In the genomic region with DNA sequence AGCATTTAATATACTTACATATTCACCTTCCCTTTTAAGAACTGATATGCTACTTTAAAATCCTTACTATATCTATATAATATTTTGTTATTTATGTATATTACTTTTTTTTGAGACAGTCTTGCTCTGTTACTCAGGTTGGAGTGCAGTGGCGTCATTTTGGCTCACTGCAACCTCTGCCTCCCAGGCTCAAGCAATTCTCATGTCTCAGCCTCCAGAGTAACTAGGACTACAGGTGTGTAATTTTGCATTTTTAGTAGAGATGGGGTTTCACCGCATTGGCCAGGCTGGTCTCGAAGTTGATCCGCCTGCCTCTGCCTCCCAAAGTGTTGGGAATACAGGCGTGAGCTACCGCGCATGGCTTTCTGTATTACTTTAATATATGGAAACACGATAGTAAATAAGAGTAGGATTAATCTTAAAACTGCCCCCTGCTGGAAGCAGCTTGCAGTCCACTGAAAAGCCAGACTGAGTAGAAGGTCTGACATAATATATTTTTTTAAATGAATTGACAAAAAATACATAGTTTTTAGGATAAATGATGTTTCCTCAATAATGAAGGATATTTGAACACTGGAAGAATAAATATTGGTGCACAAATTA, we compare ENCODE assay signal across 8 cellular contexts. TPM values are rescaled to one million over a fixed set of nuclear protein-coding genes. Genes with fewer than 3 reads are reported as not detected.
DNase-seq lines count a peak whose midpoint lies in the region; ATAC-seq, FAIRE-seq and TF ChIP-seq lines count a peak whose summit lies in the region.

No MANE protein-coding gene starts in this region.

- H3K9me3 Mint-ChIP-seq in mesothelial cell of epicardium, result no peaks in the 10 kb centered on the region

- H3K9ac ChIP-seq in GM12878 (ENCODE audit: control insufficient read depth, insufficient read depth, low read length), result no peak overlapping the region

- H3K79me2 ChIP-seq in GM12878 (ENCODE audit: control insufficient read depth, insufficient read depth, low read length), result no peaks in the 10 kb centered on the region

- peaks cover 9% of the 10 kb centered on the region for H3K4me1 Mint-ChIP-seq in mesothelial cell of epicardium

- H3K36me3 Mint-ChIP-seq in mesothelial cell of epicardium, result no peaks in the 10 kb centered on the region

- H3K4me3 Mint-ChIP-seq in mesothelial cell of epicardium, result no peak overlapping the region

- H3K4me2 ChIP-seq in GM12878 (ENCODE audit: control insufficient read depth, insufficient read depth), result no peak overlapping the region

- peak; percentile 31 to 61 (median 58) for TF ChIP-seq CTCF in Peyer's patch (IDR thresholded peaks at IDR 0.05)
- peak; percentile 30 to 52 (median 47); a peak in 4 of 6 replicates for TF ChIP-seq CTCF in GM12878 (IDR thresholded peaks at IDR 0.05 in 2 of 3, conservative IDR thresholded peaks at IDR 0.05 in 1 of 3; ENCODE audit: control insufficient read depth in 2 of 3, extremely low read depth in 1 of 3, insufficient read depth in 1 of 3, low read depth in 3 of 3, low read length in 3 of 3)
- peak; percentile 31 for TF ChIP-seq CTCF in mesothelial cell of epicardium (IDR thresholded peaks at IDR 0.05; ENCODE audit: unreplicated experiment)
- no peak for TF ChIP-seq CTCF in ovary (IDR thresholded peaks at IDR 0.05)

- 29% methylated on average over 8 of the region's 8 CpGs for WGBS in GM12878 (ENCODE audit: insufficient coverage, insufficient replicate concordance, low lambda C conversion rate, missing lambda C conversion rate)
- 83 to 92% (median 88%) methylated on average over 8 of the region's 8 CpGs for WGBS in ovary, 3 donors

- no peaks in the 10 kb centered on the region for H4K20me1 ChIP-seq in GM12878 (ENCODE audit: control insufficient read depth, insufficient read depth)

- CTCF ChIA-PET in GM12878 (lab: Yijun Ruan, JAX), result interaction anchor here (0.7 to 6.3 kb wide), 18 partner anchors 10 to 328 kb away, joined by 3 to 57 read pairs (median 4); a partner anchor contains a TSS

- POLR2A ChIA-PET in GM12878 (lab: Charles Lee), result interaction anchor here (0.6 kb wide), 1 partner anchor 59 kb away, joined by 4 read pairs; no protein-coding TSS in a partner anchor

- DNase-seq in activated gamma-delta T cell treated with Interleukin-2 at 50 U/mL for 16 hours, result peak; percentile 40
- no peak for DNase-seq in activated gamma-delta T cell (lab: John Stamatoyannopoulos, UW)
- DNase-seq in Peyer's patch, result peak in 2 of 3 donors; percentile 53 to 71
- no peak for DNase-seq in GM12878 (ENCODE audit: low read depth, low spot score)
- no peak for DNase-seq in mesothelial cell of epicardium (ENCODE audit: low spot score in 2 of 2, unreplicated experiment in 2 of 2)
- no peak for DNase-seq in mucosa of gallbladder (ENCODE audit: low spot score)
- no peak for DNase-seq in ovary

- in situ Hi-C loops in GM12878 (cut with MboI), result no loop called here

- H3K36me3 ChIP-seq in Peyer's patch (no peaks in the 10 kb centered on the region), GM12878 (ENCODE audit: control insufficient read depth in 2 of 2, insufficient read depth in 2 of 2, low read length in 1 of 2) (no peaks in the 10 kb centered on the region), ovary (no peaks in the 10 kb centered on the region)

- SMC1A ChIA-PET in GM12878 (lab: Charles Lee; ENCODE audit: uncharacterized antibody, unreplicated experiment), result interaction anchor here (0.7 to 2.0 kb wide), 10 partner anchors 9 to 329 kb away, joined by 3 to 11 read pairs (median 4); a partner anchor contains a TSS

- H3K27ac ChIP-seq in Peyer's patch, result no peak overlapping the region
- H3K27ac ChIP-seq in GM12878 (ENCODE audit: control insufficient read depth, insufficient read depth), result no peak overlapping the region
- no peak overlapping the region for H3K27ac ChIP-seq in ovary

- no peak overlapping the region for H3K4me3 ChIP-seq in Peyer's patch
- H3K4me3 ChIP-seq in GM12878, result no peak overlapping the region
- no peak overlapping the region for H3K4me3 ChIP-seq in ovary

- no peaks in the 10 kb centered on the region for H3K9me3 ChIP-seq in Peyer's patch
- no peaks in the 10 kb centered on the region for H3K9me3 ChIP-seq in GM12878 (replicated peaks; ENCODE audit: control insufficient read depth, insufficient read depth, low read length)
- H3K9me3 ChIP-seq in ovary, result no peaks in the 10 kb centered on the region

- no peaks in the 10 kb centered on the region for H3K27me3 ChIP-seq in Peyer's patch
- no peaks in the 10 kb centered on the region; a peak in 2 of 4 replicates for H3K27me3 ChIP-seq in GM12878 (replicated peaks in 1 of 2; ENCODE audit: control insufficient read depth in 2 of 2, insufficient read depth in 2 of 2, low read length in 1 of 2)
- no peaks in the 10 kb centered on the region for H3K27me3 ChIP-seq in ovary

- H3K27ac Mint-ChIP-seq in mesothelial cell of epicardium, result no peak overlapping the region

- intact Hi-C loops in GM12878 (cut with micrococcal nuclease; ENCODE audit: unreplicated experiment), result loop anchor here (5.0 kb wide), 2 partner anchors 110 to 330 kb away; a partner anchor contains a TSS
- intact Hi-C loops in ovary (cut with DNase I), result no loop called here

- peak; percentile 33; the same call in 1 of the 2 replicates for TF ChIP-seq RAD21 in GM12878 (IDR thresholded peaks at IDR 0.05; ENCODE audit: insufficient read depth, low read depth, low read length)

- no peaks in the 10 kb centered on the region for H3K4me1 ChIP-seq in Peyer's patch
- no peaks in the 10 kb centered on the region for H3K4me1 ChIP-seq in GM12878 (ENCODE audit: control insufficient read depth, insufficient read depth, low read length)
- H3K4me1 ChIP-seq in ovary (ENCODE audit: insufficient read depth), result no peaks in the 10 kb centered on the region

- RAD21 ChIA-PET in GM12878 (lab: Charles Lee; ENCODE audit: unreplicated experiment), result interaction anchor here (0.9 to 2.0 kb wide), 5 partner anchors 104 to 347 kb away, joined by 3 to 9 read pairs (median 3); a partner anchor contains a TSS

- FAIRE-seq in GM12878 (lab: Jason Lieb, UNC), result no peak

- TF ChIP-seq POLR2A in Peyer's patch (IDR thresholded peaks at IDR 0.05) (no peak), GM12878 (IDR thresholded peaks at IDR 0.05; ENCODE audit: low read depth, low read length) (no peak), ovary (IDR thresholded peaks at IDR 0.05) (no peak)

- H3K27me3 Mint-ChIP-seq in mesothelial cell of epicardium (ENCODE audit: low read depth), result no peaks in the 10 kb centered on the region

- no peak overlapping the region for H2AFZ ChIP-seq in GM12878 (ENCODE audit: control insufficient read depth, low read depth, low read length)

- TF ChIP-seq EP300 in GM12878 (IDR thresholded peaks at IDR 0.05; ENCODE audit: borderline replicate concordance in 1 of 2, control insufficient read depth in 1 of 2, low read depth in 2 of 2, low read length in 2 of 2) (no peak), ovary (IDR thresholded peaks at IDR 0.05) (no peak)

- ATAC-seq in GM12878 (0 out of 3 replicates have a peak, but pooled peaks have one; percentile 29), HG03354 (IDR thresholded peaks at IDR 0.05; ENCODE audit: poor library complexity, severe bottlenecking, unreplicated experiment) (no peak)

- BruUV-seq in GM12878 (replicated peaks; lab: Mats Ljungman, UMichigan), result no TSS peak

RNA-seq across cellular contexts. Expression of a gene that starts 24.4 kb away (rescaled TPM):
- total RNA-seq in Peyer's patch, result 10 to 100 TPM in 2 of 4 donors, 1 to 10 TPM in 2; 5.4 to 15.7 (median 9.3) TPM
- total RNA-seq in GM12878 (2013; cell fraction: nucleolus; rRNA removed), result 0.15 TPM in 1 of 2 replicates, not detected in the other
- total RNA-seq in GM12878 (2014; rRNA removed), result 0.06 and 0.11 TPM in 2 replicates
- not detected in 2 replicates for total RNA-seq in GM12878 (2014; rRNA removed; fragmentation: Illumina TruSeq; extraction: Trizol)
- total RNA-seq in GM12878 (2021), result 0.24 and 0.46 TPM in 2 replicates
- polyA plus RNA-seq in GM12878 (2011; ENCODE audit: low read depth), result 0.28 TPM
- polyA plus RNA-seq in GM12878 (2011; rRNA removed), result 0.01 and 0.03 TPM in 2 replicates
- 0.15 TPM in 1 of 2 replicates, not detected in the other for polyA plus RNA-seq in GM12878 (2011; cell fraction: cytosol; rRNA removed)
- not detected in 2 replicates for polyA plus RNA-seq in GM12878 (2011; cell fraction: nucleus; rRNA removed)
- 0.46 and 0.56 TPM in 2 replicates for polyA plus RNA-seq in GM12878 (2012)
- polyA plus RNA-seq in GM12878 (2014; fragmentation: Illumina TruSeq; extraction: Trizol), result 0.08 and 0.13 TPM in 2 replicates
- under 1 TPM; 0.02 TPM for polyA plus RNA-seq in GM12878 (2014; fragmentation: Nextera tagmentation; extraction: Ambion mirVana)
- polyA plus RNA-seq in GM12878 (2014; rRNA removed), result not detected in 2 replicates
- polyA plus RNA-seq in GM12878 (2016; fragmentation: Nextera tagmentation; extraction: Ambion mirVana), result under 1 TPM in 1 of 2 experiments, not detected in 1; 0.33 TPM
- not detected in 2 replicates for polyA minus RNA-seq in GM12878 (2011; rRNA and poly(A)+ RNA removed)
- not detected in 2 replicates for polyA minus RNA-seq in GM12878 (2011; cell fraction: cytosol; rRNA and poly(A)+ RNA removed)
- not detected in 2 replicates for polyA minus RNA-seq in GM12878 (2011; cell fraction: nucleus; rRNA and poly(A)+ RNA removed)
- total RNA-seq in mesothelial cell of epicardium, result 9.5 to 14.7 TPM (median 11.8 TPM) in 3 replicates
- 19.1 TPM for total RNA-seq in mucosa of gallbladder
- 10 to 100 TPM in 1 of 7 donors, 1 to 10 TPM in 5, under 1 TPM in 1; 0.25 to 12.4 (median 2.1) TPM for total RNA-seq in ovary
- 1 to 10 TPM in 1 of 2 donors, under 1 TPM in 1; 0.50 to 2.5 TPM for polyA plus RNA-seq in ovary

RNA-seq across cellular contexts. Expression of a gene that starts 28.8 kb away (rescaled TPM):
- 1 to 10 TPM; 1.6 to 9.5 (median 4.2) TPM for total RNA-seq in Peyer's patch
- total RNA-seq in GM12878 (2013; cell fraction: nucleolus; rRNA removed), result not detected in 2 replicates
- not detected in 2 replicates for total RNA-seq in GM12878 (2014; rRNA removed)
- total RNA-seq in GM12878 (2014; rRNA removed; fragmentation: Illumina TruSeq; extraction: Trizol), result not detected in 2 replicates
- total RNA-seq in GM12878 (2021), result not detected in 2 replicates
- polyA plus RNA-seq in GM12878 (2011; ENCODE audit: low read depth), result not detected
- not detected in 2 replicates for polyA plus RNA-seq in GM12878 (2011; rRNA removed)
- polyA plus RNA-seq in GM12878 (2011; cell fraction: cytosol; rRNA removed), result not detected in 2 replicates
- polyA plus RNA-seq in GM12878 (2011; cell fraction: nucleus; rRNA removed), result not detected in 2 replicates
- polyA plus RNA-seq in GM12878 (2012), result not detected in 2 replicates
- polyA plus RNA-seq in GM12878 (2014; fragmentation: Illumina TruSeq; extraction: Trizol), result not detected in 2 replicates
- polyA plus RNA-seq in GM12878 (2014; fragmentation: Nextera tagmentation; extraction: Ambion mirVana), result not detected
- not detected in 2 replicates for polyA plus RNA-seq in GM12878 (2014; rRNA removed)
- not detected for polyA plus RNA-seq in GM12878 (2016; fragmentation: Nextera tagmentation; extraction: Ambion mirVana)
- polyA minus RNA-seq in GM12878 (2011; rRNA and poly(A)+ RNA removed), result not detected in 2 replicates
- polyA minus RNA-seq in GM12878 (2011; cell fraction: cytosol; rRNA and poly(A)+ RNA removed), result not detected in 2 replicates
- not detected in 2 replicates for polyA minus RNA-seq in GM12878 (2011; cell fraction: nucleus; rRNA and poly(A)+ RNA removed)
- total RNA-seq in mesothelial cell of epicardium, result 0.31 to 0.51 TPM (median 0.38 TPM) in 3 replicates
- total RNA-seq in mucosa of gallbladder, result 27.2 TPM
- total RNA-seq in ovary, result under 1 TPM in 5 of 7 donors, not detected in 2; 0.10 to 0.83 (median 0.46) TPM
- polyA plus RNA-seq in ovary, result under 1 TPM; 0.01 to 0.17 TPM

Comparison
In these comparisons a context has a peak if more than half of its experiments do, and no peak if none do; other contexts are left out.
1. DNase-seq: peak in activated gamma-delta T cell treated with Interleukin-2 at 50 U/mL for 16 hours (single experiment) and Peyer's patch (2 of 3); none in activated gamma-delta T cell (single experiment), GM12878 (single experiment), mesothelial cell of epicardium (0 of 2), mucosa of gallbladder (single experiment) and ovary (0 of 5).
2. CTCF ChIP-seq: peak in Peyer's patch (6 of 6), GM12878 (3 of 3) and mesothelial cell of epicardium (single experiment); none in ovary (0 of 3).